In genomic region chr19:12786149-12786870, GRCh38 we compare ENCODE assay signal across 8 cellular contexts. TPM values are rescaled to one million over a fixed set of nuclear protein-coding genes. Genes with fewer than 3 reads are reported as not detected.
DNase-seq lines count a peak whose midpoint lies in the region; ATAC-seq and TF ChIP-seq lines count a peak whose summit lies in the region.

No MANE protein-coding gene starts in this region.

- no peak for TF ChIP-seq CTCF in cardiac muscle cell (IDR thresholded peaks at IDR 0.05; ENCODE audit: low read depth, low read length)

- H3K27me3 ChIP-seq in cardiac muscle cell = no peaks in the 10 kb centered on the region

- H3K36me3 ChIP-seq in SK-N-MC (ENCODE audit: insufficient read depth, low read length) (no peaks in the 10 kb centered on the region), cardiac muscle cell (no peaks in the 10 kb centered on the region)

- peak; percentile 7 for TF ChIP-seq POLR2A in GM15510 (IDR thresholded peaks at IDR 0.05; ENCODE audit: borderline replicate concordance, extremely low read depth, insufficient read length)

- ATAC-seq in sciatic nerve = peak; percentile 0
- no peak for ATAC-seq in GM21423 (IDR thresholded peaks at IDR 0.05; ENCODE audit: unreplicated experiment)

- peak overlapping the region; percentile 47 for H3K9ac ChIP-seq in SK-N-MC (ENCODE audit: insufficient read length)

- DNase-seq in SK-N-MC (ENCODE audit: low read depth, low spot score) = no peak
- DNase-seq in cardiac muscle cell (ENCODE audit: low read depth in 1 of 2, low spot score in 1 of 2) = no peak
- DNase-seq in sciatic nerve (ENCODE audit: low spot score) = no peak
- no peak for DNase-seq in ACHN
- DNase-seq in NCI-H146 treated with DMSO at 0.1 percent for 48 hours (lab: John Stamatoyannopoulos, UW; ENCODE audit: unreplicated experiment) = no peak
- no peak for DNase-seq in dedifferentiated amniotic fluid mesenchymal stem cell (ENCODE audit: extremely low spot score)

- H3K9me3 ChIP-seq in SK-N-MC (ENCODE audit: low read depth, low read length) = no peaks in the 10 kb centered on the region
- no peaks in the 10 kb centered on the region for H3K9me3 ChIP-seq in cardiac muscle cell (ENCODE audit: low read depth)

- H3K4me3 ChIP-seq in SK-N-MC (no peak overlapping the region), cardiac muscle cell (no peak overlapping the region)

- H3K4me1 ChIP-seq in cardiac muscle cell (ENCODE audit: low read depth) = peaks cover 38% of the 10 kb centered on the region

- H3K27ac ChIP-seq in SK-N-MC = peak overlapping the region; percentile 93
- peak overlapping the region; percentile 68 for H3K27ac ChIP-seq in cardiac muscle cell

- in situ Hi-C loops in ACHN (cut with HindIII; ENCODE audit: low pct_ligation_motif_present, low pct_unique_long_range_greater_than_20kb, low sequenced_read_pairs) = no loop called here

- intact Hi-C loops in sciatic nerve (cut with DNase I) = no loop called here

RNA-seq across cellular contexts. Expression of gene JUNB, which starts 5.0 kb away (rescaled TPM):
- 57.6 and 103 TPM in 2 replicates for total RNA-seq in cardiac muscle cell
- polyA plus RNA-seq in cardiac muscle cell = 37.2 and 48.3 TPM in 2 replicates
- total RNA-seq in sciatic nerve = 279 TPM

RNA-seq across cellular contexts. Expression of gene HOOK2, which starts 11.0 kb away (rescaled TPM):
- 28.5 and 54.4 TPM in 2 replicates for total RNA-seq in cardiac muscle cell
- polyA plus RNA-seq in cardiac muscle cell = 31.1 and 41.6 TPM in 2 replicates
- total RNA-seq in sciatic nerve = 45.1 TPM

RNA-seq across cellular contexts. Expression of gene PRDX2, which starts 15.3 kb away (rescaled TPM):
- total RNA-seq in cardiac muscle cell (1,316 and 1,694 TPM in 2 replicates), sciatic nerve (117 TPM)
- 1,469 and 1,719 TPM in 2 replicates for polyA plus RNA-seq in cardiac muscle cell

RNA-seq across cellular contexts. Expression of gene THSD8, which starts 15.6 kb away (rescaled TPM):
- total RNA-seq in cardiac muscle cell (0.63 TPM in 1 of 2 replicates, not detected in the other), sciatic nerve (2.4 TPM)
- polyA plus RNA-seq in cardiac muscle cell = 15.0 and 19.0 TPM in 2 replicates

RNA-seq across cellular contexts. Expression of gene RNASEH2A, which starts 20.1 kb away (rescaled TPM):
- total RNA-seq in cardiac muscle cell = 20.4 and 29.0 TPM in 2 replicates
- polyA plus RNA-seq in cardiac muscle cell = 40.4 and 57.3 TPM in 2 replicates
- total RNA-seq in sciatic nerve = 5.1 TPM

Comparison
In these comparisons a context has a peak if more than half of its experiments do, and no peak if none do; other contexts are left out.
1. RNA of gene PRDX2, which starts 15.3 kb away (total RNA-seq): 1,316 to 1,694 TPM in cardiac muscle cell; 117 TPM in sciatic nerve (single experiment); every median in the first group is over 10 times any median in the second.